Comparison of ENCODE assay signal across 8 cellular contexts in genomic region chr7:140316165-140316661, GRCh38.
DNase-seq lines count a peak whose midpoint lies in the region; ATAC-seq, FAIRE-seq and TF ChIP-seq lines count a peak whose summit lies in the region.

No MANE protein-coding gene starts in this region.

- no peak for TF ChIP-seq CTCF in bronchial epithelial cell (IDR thresholded peaks at IDR 0.05; ENCODE audit: insufficient read depth, low read length, severe bottlenecking)
- TF ChIP-seq CTCF in HepG2 (CRISPR knock-in tag; IDR thresholded peaks at IDR 0.05): no peak
- no peak for TF ChIP-seq CTCF in thyroid gland (IDR thresholded peaks at IDR 0.05)

- H3K4me2 ChIP-seq in HepG2 (ENCODE audit: low read depth, low read length): peak overlapping the region; percentile 35

- TF ChIP-seq POLR2A in HepG2 (IDR thresholded peaks at IDR 0.05; ENCODE audit: insufficient read depth in 1 of 2, low read depth in 2 of 2, low read length in 2 of 2) (no peak), thyroid gland (IDR thresholded peaks at IDR 0.05) (peak in 1 of 2 donors; percentile 26)

- no peak for TF ChIP-seq EP300 in HepG2 (IDR thresholded peaks at IDR 0.05; ENCODE audit: low read depth in 2 of 2, low read length in 2 of 2)
- no peak for TF ChIP-seq EP300 in HepG2 (CRISPR knock-in tag; IDR thresholded peaks at IDR 0.05; ENCODE audit: borderline replicate concordance)

- WGBS in HepG2 (ENCODE audit: low lambda C conversion rate): 63% methylated on average over 2 of the region's 7 CpGs
- 10 to 15% methylated on average over 4 to 7 of the region's 7 CpGs for WGBS in thyroid gland, 2 donors

- intact Hi-C loops in HepG2 (cut with micrococcal nuclease; ENCODE audit: unreplicated experiment) (no loop called here), thyroid gland (cut with DNase I) (no loop called here)

- FAIRE-seq in bronchial epithelial cell (lab: Jason Lieb, UNC): no peak
- FAIRE-seq in HepG2 (lab: Jason Lieb, UNC): no peak

- H4K20me1 ChIP-seq in HepG2 (ENCODE audit: insufficient read depth, low read length): no peaks in the 10 kb centered on the region

- peak; percentile 56 for DNase-seq in COLO829 (ENCODE audit: low spot score)
- peak; percentile 85 for DNase-seq in MV-4-11 (lab: John Stamatoyannopoulos, UW)
- peak; percentile 98 for DNase-seq in bronchial epithelial cell (ENCODE audit: low read depth)
- DNase-seq in HepG2 (ENCODE audit: low spot score): no peak
- peak; percentile 92 to 93 for DNase-seq in thyroid gland
- DNase-seq in NCI-H524 (lab: John Stamatoyannopoulos, UW): no peak
- DNase-seq in SKM-1 (lab: John Stamatoyannopoulos, UW; ENCODE audit: unreplicated experiment): no peak

- in situ Hi-C loops in HepG2 (cut with HindIII; ENCODE audit: extremely low pct_ligation_motif_present, low pct_unique_long_range_greater_than_20kb): no loop called here

- peaks cover 39% of the 10 kb centered on the region for H3K4me1 ChIP-seq in HepG2 (ENCODE audit: insufficient read depth, low read length)
- peaks cover 27 to 28% of the 10 kb centered on the region in 2 donors for H3K4me1 ChIP-seq in thyroid gland

- H3K27ac ChIP-seq in HepG2 (ENCODE audit: extremely low read length, insufficient read depth, low read length) (no peak overlapping the region), thyroid gland (peak overlapping the region; percentile 61 to 88 (median 87))

- H3K4me3 ChIP-seq in bronchial epithelial cell (ENCODE audit: low read depth, low read length) (peak overlapping the region; percentile 1), HepG2 (replicated peaks in 1 of 3; ENCODE audit: insufficient read depth in 1 of 3, low read depth in 2 of 3, low read length in 3 of 3) (peak overlapping the region in 1 of 3 experiments; percentile 6; a peak in 1 of 6 replicates), thyroid gland (replicated peaks in 1 of 3) (no peak overlapping the region)

- peaks cover 13% of the 10 kb centered on the region for H3K9me3 ChIP-seq in HepG2 (ENCODE audit: low read length)
- no peaks in the 10 kb centered on the region for H3K9me3 ChIP-seq in thyroid gland

- no peaks in the 10 kb centered on the region for H3K27me3 ChIP-seq in bronchial epithelial cell (ENCODE audit: control insufficient read depth, insufficient read depth, low read length)
- no peaks in the 10 kb centered on the region for H3K27me3 ChIP-seq in HepG2 (ENCODE audit: control insufficient read depth in 1 of 2, insufficient read depth in 2 of 2, low read length in 2 of 2)
- no peaks in the 10 kb centered on the region for H3K27me3 ChIP-seq in thyroid gland

- CTCF ChIA-PET in HepG2 (lab: Yijun Ruan, JAX; ENCODE audit: low intra/inter-chr PET ratio, low total read pairs): no interaction called here

- H3K36me3 ChIP-seq in bronchial epithelial cell (ENCODE audit: control insufficient read depth, insufficient read depth, low read length) (no peaks in the 10 kb centered on the region), HepG2 (replicated peaks in 1 of 2; ENCODE audit: control insufficient read depth in 1 of 2, insufficient read depth in 2 of 2, low read length in 2 of 2) (no peaks in the 10 kb centered on the region), thyroid gland (no peaks in the 10 kb centered on the region)

- POLR2A ChIA-PET in HepG2 (lab: Yijun Ruan, JAX): interaction anchor here (1.0 to 1.9 kb wide), 2 partner anchors 63 to 139 kb away, joined by 3 to 4 read pairs; partner anchors contain the start of gene KDM7A

- ATAC-seq in HepG2 (peak; percentile 15; the same call in 1 of the 3 replicates), HG03439 (IDR thresholded peaks at IDR 0.05; ENCODE audit: unreplicated experiment) (no peak)

- H2AFZ ChIP-seq in HepG2 (ENCODE audit: low read length): no peak overlapping the region

- no peak for TF ChIP-seq RAD21 in HepG2 (CRISPR knock-in tag; IDR thresholded peaks at IDR 0.05)

- no TSS peak for BruUV-seq in HepG2 (replicated peaks; lab: Mats Ljungman, UMichigan)

- no peak overlapping the region for H3K9ac ChIP-seq in HepG2 (ENCODE audit: insufficient read depth, low read depth, low read length)

- H3K79me2 ChIP-seq in HepG2 (ENCODE audit: insufficient read depth, low read length): no peaks in the 10 kb centered on the region

TF ChIP-seq in HepG2, 621 proteins besides CTCF, POLR2A, EP300 and RAD21:
- TF ChIP-seq ZSCAN31 (CRISPR knock-in tag; IDR thresholded peaks at IDR 0.05; ENCODE audit: low read depth): no peak
- no peak for TF ChIP-seq KLF12 (CRISPR knock-in tag; IDR thresholded peaks at IDR 0.05; ENCODE audit: borderline replicate concordance)
- no peak for TF ChIP-seq ZNF720 (CRISPR knock-in tag; IDR thresholded peaks at IDR 0.05)
- no peak for TF ChIP-seq MATR3 (CRISPR knock-in tag; IDR thresholded peaks at IDR 0.05)
- TF ChIP-seq HNRNPLL (IDR thresholded peaks at IDR 0.05; ENCODE audit: low read depth, low read length, poor library complexity, severe bottlenecking): no peak
- no peak for TF ChIP-seq FOXJ3 (CRISPR knock-in tag; IDR thresholded peaks at IDR 0.05; ENCODE audit: borderline replicate concordance)
- no peak for TF ChIP-seq FOXO4 (CRISPR knock-in tag; conservative IDR thresholded peaks at IDR 0.05)
- no peak for TF ChIP-seq E2F2 (CRISPR knock-in tag; IDR thresholded peaks at IDR 0.05; ENCODE audit: borderline replicate concordance)
- TF ChIP-seq CREBL2 (CRISPR knock-in tag; IDR thresholded peaks at IDR 0.05; ENCODE audit: borderline replicate concordance): no peak
- TF ChIP-seq ELK4 (CRISPR knock-in tag; IDR thresholded peaks at IDR 0.05; ENCODE audit: borderline replicate concordance): no peak
TF ChIP-seq in HepG2: peak in this region for 0.

Comparison
In these comparisons a context has a peak if more than half of its experiments do, and no peak if none do; other contexts are left out.
1. DNase-seq: peak in COLO829 (single experiment), MV-4-11 (single experiment), bronchial epithelial cell (single experiment) and thyroid gland (2 of 2); none in HepG2 (single experiment), NCI-H524 (0 of 2) and SKM-1 (single experiment).